In the genomic region with DNA sequence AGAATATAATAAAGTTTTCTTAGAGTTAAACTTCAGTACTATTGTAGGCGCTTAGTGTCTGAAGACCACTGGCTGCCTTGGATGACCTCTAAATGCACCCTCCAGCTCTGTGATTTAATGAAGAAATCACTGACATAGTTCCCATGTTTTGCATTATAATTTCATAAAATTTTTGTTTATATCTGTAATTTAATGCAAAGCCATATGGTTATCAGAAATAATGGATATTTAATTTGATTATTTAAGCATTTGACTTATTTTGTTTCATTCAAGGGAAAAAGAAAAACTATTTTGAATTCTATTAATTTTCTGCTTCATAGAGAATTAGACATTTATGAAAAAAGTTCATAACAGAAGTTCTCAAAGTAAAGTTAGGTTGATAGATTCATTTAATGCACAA, we compare ENCODE assay signal across 15 cellular contexts. TPM values are rescaled to one million over a fixed set of nuclear protein-coding genes. Genes with fewer than 3 reads are reported as not detected.
"Had no signal": no experiment of that assay in that cellular context is flagged by ENCODE, and none has a peak within 500 bp of the region (broad histone marks: within the 10 kb centered on the region; RNA-seq: fewer than 3 reads in every experiment).

No MANE protein-coding gene starts in this region.

- H3K4me3 ChIP-seq: MG63 had no signal

- FAIRE-seq: RCC 7860 had no signal

- H3K9me3 ChIP-seq: MG63 had no signal

- DNase-seq: Karpas-422, KBM-7, MG63, NCI-H1092 treated with DMSO at 0.1 percent for 48 hours, NCI-H1436, NCI-H187, NCI-H2029 treated with DMSO at 0.1 percent for 48 hours, NCI-H2227 treated with DMSO at 0.1 percent for 48 hours, NCI-H524, NCI-H526 treated with DMSO at 0.1 percent for 48 hours, NCI-H748 treated with DMSO at 0.1 percent for 48 hours, RPMI8226, SHP77 had no signal

- H3K36me3 ChIP-seq: MG63 had no signal

- H3K27me3 ChIP-seq: MG63 had no signal

RNA-seq across cellular contexts. Expression of gene CRB1, which starts 18.6 kb away (rescaled TPM):
- total RNA-seq: HT-29 had no signal
